1 cellular context compared by ENCODE assay signal in the genomic region with DNA sequence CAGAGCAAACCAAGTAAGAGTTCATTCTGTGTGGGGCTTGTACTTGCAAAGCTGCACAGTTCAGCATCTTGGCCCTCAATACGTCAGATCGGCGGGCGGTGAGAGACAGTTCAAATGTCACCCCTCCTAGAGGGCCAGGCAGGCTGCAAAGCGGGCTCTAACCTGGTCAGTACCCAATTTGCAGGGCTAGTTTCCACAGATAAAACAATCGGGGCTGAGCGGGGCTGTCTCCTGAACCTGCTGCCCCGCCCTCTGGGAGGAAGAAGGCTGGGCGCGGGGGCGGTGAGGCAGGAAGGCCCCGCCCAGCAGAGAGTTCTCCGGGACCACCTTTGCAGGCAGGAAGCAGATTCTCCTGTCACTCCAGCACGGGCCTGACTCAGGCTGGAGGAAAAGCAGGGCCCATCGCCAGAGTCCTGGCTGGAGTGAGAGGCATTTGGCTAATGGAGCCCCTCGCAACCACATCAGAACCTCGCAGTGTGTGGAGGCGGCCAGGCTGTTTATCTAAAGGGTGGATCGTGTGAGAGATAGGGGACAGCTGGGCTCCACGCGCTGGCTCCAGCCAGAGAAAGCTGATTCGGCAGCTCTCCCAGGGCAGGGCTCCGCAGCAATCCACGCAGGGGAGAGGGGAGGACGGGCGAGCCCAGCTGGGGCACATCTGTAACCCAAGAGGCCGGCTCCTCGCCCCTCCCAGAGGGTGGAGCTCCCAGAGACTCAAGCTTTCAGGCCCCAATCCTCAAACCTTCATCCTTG.
TF ChIP-seq lines count a peak whose summit lies in the region.

No MANE protein-coding gene starts in this region.

TF ChIP-seq in GM12878, 131 proteins besides CTCF, POLR2A, EP300 and RAD21 (continued from another document):
- TF ChIP-seq, protein P1, sequence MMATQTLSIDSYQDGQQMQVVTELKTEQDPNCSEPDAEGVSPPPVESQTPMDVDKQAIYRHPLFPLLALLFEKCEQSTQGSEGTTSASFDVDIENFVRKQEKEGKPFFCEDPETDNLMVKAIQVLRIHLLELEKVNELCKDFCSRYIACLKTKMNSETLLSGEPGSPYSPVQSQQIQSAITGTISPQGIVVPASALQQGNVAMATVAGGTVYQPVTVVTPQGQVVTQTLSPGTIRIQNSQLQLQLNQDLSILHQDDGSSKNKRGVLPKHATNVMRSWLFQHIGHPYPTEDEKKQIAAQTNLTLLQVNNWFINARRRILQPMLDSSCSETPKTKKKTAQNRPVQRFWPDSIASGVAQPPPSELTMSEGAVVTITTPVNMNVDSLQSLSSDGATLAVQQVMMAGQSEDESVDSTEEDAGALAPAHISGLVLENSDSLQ (IDR thresholded peaks at IDR 0.05): peak; percentile 71; the same call in 1 of the 2 replicates
